1 cellular context compared by ENCODE assay signal in the genomic region with DNA sequence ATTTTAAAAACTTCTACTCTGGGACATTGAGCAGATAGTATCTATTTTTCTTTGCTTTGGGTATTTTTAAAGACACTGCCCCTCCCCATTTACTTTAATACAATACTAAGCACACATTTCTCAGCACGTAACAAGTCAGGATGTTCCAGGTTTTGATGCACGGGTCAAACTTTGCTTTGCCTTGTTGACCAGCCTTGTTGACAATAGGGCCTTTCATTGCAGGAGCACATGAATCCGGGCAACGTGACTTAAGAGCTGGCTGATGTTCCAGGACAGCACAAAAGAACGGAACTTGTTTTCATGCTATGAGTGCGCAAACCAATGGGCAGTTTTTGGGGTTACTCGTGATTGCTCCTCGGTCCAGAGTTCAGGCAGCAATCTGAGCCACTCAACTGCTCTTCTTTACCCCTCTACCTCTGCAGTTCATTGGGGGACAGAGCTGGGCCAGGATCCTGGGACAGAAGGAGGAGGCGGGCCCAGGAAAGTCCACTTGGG.
TF ChIP-seq lines count a peak whose summit lies in the region.

No MANE protein-coding gene starts in this region.

TF ChIP-seq in HepG2, 621 proteins besides CTCF, POLR2A, EP300 and RAD21 (continued from another document and continues in another):
- TF ChIP-seq, protein P1, sequence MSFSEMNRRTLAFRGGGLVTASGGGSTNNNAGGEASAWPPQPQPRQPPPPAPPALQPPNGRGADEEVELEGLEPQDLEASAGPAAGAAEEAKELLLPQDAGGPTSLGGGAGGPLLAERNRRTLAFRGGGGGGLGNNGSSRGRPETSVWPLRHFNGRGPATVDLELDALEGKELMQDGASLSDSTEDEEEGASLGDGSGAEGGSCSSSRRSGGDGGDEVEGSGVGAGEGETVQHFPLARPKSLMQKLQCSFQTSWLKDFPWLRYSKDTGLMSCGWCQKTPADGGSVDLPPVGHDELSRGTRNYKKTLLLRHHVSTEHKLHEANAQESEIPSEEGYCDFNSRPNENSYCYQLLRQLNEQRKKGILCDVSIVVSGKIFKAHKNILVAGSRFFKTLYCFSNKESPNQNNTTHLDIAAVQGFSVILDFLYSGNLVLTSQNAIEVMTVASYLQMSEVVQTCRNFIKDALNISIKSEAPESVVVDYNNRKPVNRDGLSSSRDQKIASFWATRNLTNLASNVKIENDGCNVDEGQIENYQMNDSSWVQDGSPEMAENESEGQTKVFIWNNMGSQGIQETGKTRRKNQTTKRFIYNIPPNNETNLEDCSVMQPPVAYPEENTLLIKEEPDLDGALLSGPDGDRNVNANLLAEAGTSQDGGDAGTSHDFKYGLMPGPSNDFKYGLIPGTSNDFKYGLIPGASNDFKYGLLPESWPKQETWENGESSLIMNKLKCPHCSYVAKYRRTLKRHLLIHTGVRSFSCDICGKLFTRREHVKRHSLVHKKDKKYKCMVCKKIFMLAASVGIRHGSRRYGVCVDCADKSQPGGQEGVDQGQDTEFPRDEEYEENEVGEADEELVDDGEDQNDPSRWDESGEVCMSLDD (CRISPR knock-in tag; IDR thresholded peaks at IDR 0.05; ENCODE audit: borderline replicate concordance) = peak; percentile 98
- TF ChIP-seq KAT2B (IDR thresholded peaks at IDR 0.05; ENCODE audit: borderline replicate concordance, low read depth, low read length) (no peak), SOX6 (IDR thresholded peaks at IDR 0.05) (no peak), SOX6 (CRISPR knock-in tag; IDR thresholded peaks at IDR 0.05) (peak; percentile 100), CBX1 (IDR thresholded peaks at IDR 0.05; ENCODE audit: low read depth) (peak; percentile 22), PPARG (CRISPR knock-in tag; conservative IDR thresholded peaks at IDR 0.05) (peak; percentile 81), ZFP90 (CRISPR knock-in tag; IDR thresholded peaks at IDR 0.05; ENCODE audit: borderline replicate concordance) (no peak), MXD4 (CRISPR knock-in tag; IDR thresholded peaks at IDR 0.05) (peak; percentile 92), KDM3A (CRISPR knock-in tag; IDR thresholded peaks at IDR 0.05; ENCODE audit: low read depth) (peak; percentile 73; the same call in 1 of the 2 replicates), ZNF577 (CRISPR knock-in tag; IDR thresholded peaks at IDR 0.05; ENCODE audit: borderline replicate concordance, low read depth) (no peak), TFAP4 (IDR thresholded peaks at IDR 0.05; ENCODE audit: borderline replicate concordance, low read depth) (peak; percentile 76; the same call in 1 of the 2 replicates), ZNF253 (CRISPR knock-in tag; IDR thresholded peaks at IDR 0.05; ENCODE audit: borderline replicate concordance) (no peak), PITX1 (CRISPR knock-in tag; IDR thresholded peaks at IDR 0.05) (peak; percentile 97), REL (CRISPR knock-in tag; conservative IDR thresholded peaks at IDR 0.05) (no peak), ZBTB8A (CRISPR knock-in tag; IDR thresholded peaks at IDR 0.05; ENCODE audit: borderline replicate concordance, low read depth) (peak; percentile 43; the same call in 1 of the 2 replicates), ZNF547 (CRISPR knock-in tag; IDR thresholded peaks at IDR 0.05) (peak; percentile 83), SP5 (CRISPR knock-in tag; IDR thresholded peaks at IDR 0.05; ENCODE audit: borderline replicate concordance, low read depth) (peak; percentile 98), NCOA2 (CRISPR knock-in tag; IDR thresholded peaks at IDR 0.05) (peak; percentile 96), FOSL1 (CRISPR knock-in tag; IDR thresholded peaks at IDR 0.05; ENCODE audit: borderline replicate concordance) (no peak), NKX3-1 (CRISPR knock-in tag; IDR thresholded peaks at IDR 0.05) (peak; percentile 74; the same call in 1 of the 2 replicates), HNF1B (CRISPR knock-in tag; IDR thresholded peaks at IDR 0.05) (peak; percentile 97), SIX4 (CRISPR knock-in tag; IDR thresholded peaks at IDR 0.05) (peak; percentile 91), SRSF9 (IDR thresholded peaks at IDR 0.05; ENCODE audit: borderline replicate concordance, insufficient read depth, low read depth, low read length, poor library complexity, severe bottlenecking) (no peak), YEATS4 (CRISPR knock-in tag; IDR thresholded peaks at IDR 0.05; ENCODE audit: borderline replicate concordance) (peak; percentile 75; the same call in 1 of the 2 replicates), RBAK (CRISPR knock-in tag; IDR thresholded peaks at IDR 0.05) (peak; percentile 68), ZNF296 (CRISPR knock-in tag; conservative IDR thresholded peaks at IDR 0.05) (no peak), HDAC1 (CRISPR knock-in tag; IDR thresholded peaks at IDR 0.05) (peak; percentile 96), ATF6 (CRISPR knock-in tag; conservative IDR thresholded peaks at IDR 0.05) (no peak), SSRP1 (CRISPR knock-in tag; IDR thresholded peaks at IDR 0.05) (peak; percentile 22; the same call in 1 of the 2 replicates), ONECUT2 (CRISPR knock-in tag; IDR thresholded peaks at IDR 0.05) (peak; percentile 24; the same call in 1 of the 2 replicates), ARNT (IDR thresholded peaks at IDR 0.05) (no peak), ZKSCAN5 (CRISPR knock-in tag; IDR thresholded peaks at IDR 0.05) (no peak), GATA4 (IDR thresholded peaks at IDR 0.05; ENCODE audit: borderline replicate concordance, low read depth) (peak; percentile 97; the same call in 1 of the 2 replicates), ZNF775 (CRISPR knock-in tag; IDR thresholded peaks at IDR 0.05; ENCODE audit: borderline replicate concordance) (peak; percentile 20; the same call in 1 of the 2 replicates), PCBP2 (optimal IDR thresholded peaks at IDR 0.05; ENCODE audit: low read depth, low read length, poor library complexity, severe bottlenecking) (no peak), ZBTB26 (CRISPR knock-in tag; IDR thresholded peaks at IDR 0.05; ENCODE audit: borderline replicate concordance) (peak; percentile 80; the same call in 1 of the 2 replicates), ZNF614 (CRISPR knock-in tag; IDR thresholded peaks at IDR 0.05; ENCODE audit: borderline replicate concordance) (peak; percentile 98)
- TF ChIP-seq, protein P2, sequence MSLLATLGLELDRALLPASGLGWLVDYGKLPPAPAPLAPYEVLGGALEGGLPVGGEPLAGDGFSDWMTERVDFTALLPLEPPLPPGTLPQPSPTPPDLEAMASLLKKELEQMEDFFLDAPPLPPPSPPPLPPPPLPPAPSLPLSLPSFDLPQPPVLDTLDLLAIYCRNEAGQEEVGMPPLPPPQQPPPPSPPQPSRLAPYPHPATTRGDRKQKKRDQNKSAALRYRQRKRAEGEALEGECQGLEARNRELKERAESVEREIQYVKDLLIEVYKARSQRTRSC (CRISPR knock-in tag; IDR thresholded peaks at IDR 0.05; ENCODE audit: low read depth) = peak; percentile 89; the same call in 1 of the 2 replicates
- TF ChIP-seq, protein P3, sequence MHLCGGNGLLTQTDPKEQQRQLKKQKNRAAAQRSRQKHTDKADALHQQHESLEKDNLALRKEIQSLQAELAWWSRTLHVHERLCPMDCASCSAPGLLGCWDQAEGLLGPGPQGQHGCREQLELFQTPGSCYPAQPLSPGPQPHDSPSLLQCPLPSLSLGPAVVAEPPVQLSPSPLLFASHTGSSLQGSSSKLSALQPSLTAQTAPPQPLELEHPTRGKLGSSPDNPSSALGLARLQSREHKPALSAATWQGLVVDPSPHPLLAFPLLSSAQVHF (CRISPR knock-in tag; IDR thresholded peaks at IDR 0.05) = no peak
- TF ChIP-seq, protein P4, sequence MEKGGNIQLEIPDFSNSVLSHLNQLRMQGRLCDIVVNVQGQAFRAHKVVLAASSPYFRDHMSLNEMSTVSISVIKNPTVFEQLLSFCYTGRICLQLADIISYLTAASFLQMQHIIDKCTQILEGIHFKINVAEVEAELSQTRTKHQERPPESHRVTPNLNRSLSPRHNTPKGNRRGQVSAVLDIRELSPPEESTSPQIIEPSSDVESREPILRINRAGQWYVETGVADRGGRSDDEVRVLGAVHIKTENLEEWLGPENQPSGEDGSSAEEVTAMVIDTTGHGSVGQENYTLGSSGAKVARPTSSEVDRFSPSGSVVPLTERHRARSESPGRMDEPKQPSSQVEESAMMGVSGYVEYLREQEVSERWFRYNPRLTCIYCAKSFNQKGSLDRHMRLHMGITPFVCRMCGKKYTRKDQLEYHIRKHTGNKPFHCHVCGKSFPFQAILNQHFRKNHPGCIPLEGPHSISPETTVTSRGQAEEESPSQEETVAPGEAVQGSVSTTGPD (CRISPR knock-in tag; IDR thresholded peaks at IDR 0.05) = no peak
- TF ChIP-seq, protein P5, sequence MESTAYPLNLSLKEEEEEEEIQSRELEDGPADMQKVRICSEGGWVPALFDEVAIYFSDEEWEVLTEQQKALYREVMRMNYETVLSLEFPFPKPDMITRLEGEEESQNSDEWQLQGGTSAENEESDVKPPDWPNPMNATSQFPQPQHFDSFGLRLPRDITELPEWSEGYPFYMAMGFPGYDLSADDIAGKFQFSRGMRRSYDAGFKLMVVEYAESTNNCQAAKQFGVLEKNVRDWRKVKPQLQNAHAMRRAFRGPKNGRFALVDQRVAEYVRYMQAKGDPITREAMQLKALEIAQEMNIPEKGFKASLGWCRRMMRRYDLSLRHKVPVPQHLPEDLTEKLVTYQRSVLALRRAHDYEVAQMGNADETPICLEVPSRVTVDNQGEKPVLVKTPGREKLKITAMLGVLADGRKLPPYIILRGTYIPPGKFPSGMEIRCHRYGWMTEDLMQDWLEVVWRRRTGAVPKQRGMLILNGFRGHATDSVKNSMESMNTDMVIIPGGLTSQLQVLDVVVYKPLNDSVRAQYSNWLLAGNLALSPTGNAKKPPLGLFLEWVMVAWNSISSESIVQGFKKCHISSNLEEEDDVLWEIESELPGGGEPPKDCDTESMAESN (CRISPR knock-in tag; conservative IDR thresholded peaks at IDR 0.05) = 0 out of 2 replicates have a peak, but pooled peaks have one; percentile 23
- TF ChIP-seq, protein P6, sequence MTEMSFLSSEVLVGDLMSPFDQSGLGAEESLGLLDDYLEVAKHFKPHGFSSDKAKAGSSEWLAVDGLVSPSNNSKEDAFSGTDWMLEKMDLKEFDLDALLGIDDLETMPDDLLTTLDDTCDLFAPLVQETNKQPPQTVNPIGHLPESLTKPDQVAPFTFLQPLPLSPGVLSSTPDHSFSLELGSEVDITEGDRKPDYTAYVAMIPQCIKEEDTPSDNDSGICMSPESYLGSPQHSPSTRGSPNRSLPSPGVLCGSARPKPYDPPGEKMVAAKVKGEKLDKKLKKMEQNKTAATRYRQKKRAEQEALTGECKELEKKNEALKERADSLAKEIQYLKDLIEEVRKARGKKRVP (CRISPR knock-in tag; IDR thresholded peaks at IDR 0.05) = peak in 1 of 2 experiments; percentile 77; a peak in 2 of 4 replicates
- TF ChIP-seq, protein P7, sequence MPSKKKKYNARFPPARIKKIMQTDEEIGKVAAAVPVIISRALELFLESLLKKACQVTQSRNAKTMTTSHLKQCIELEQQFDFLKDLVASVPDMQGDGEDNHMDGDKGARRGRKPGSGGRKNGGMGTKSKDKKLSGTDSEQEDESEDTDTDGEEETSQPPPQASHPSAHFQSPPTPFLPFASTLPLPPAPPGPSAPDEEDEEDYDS (CRISPR knock-in tag; IDR thresholded peaks at IDR 0.05) = peak; percentile 76
- TF ChIP-seq, protein P8, sequence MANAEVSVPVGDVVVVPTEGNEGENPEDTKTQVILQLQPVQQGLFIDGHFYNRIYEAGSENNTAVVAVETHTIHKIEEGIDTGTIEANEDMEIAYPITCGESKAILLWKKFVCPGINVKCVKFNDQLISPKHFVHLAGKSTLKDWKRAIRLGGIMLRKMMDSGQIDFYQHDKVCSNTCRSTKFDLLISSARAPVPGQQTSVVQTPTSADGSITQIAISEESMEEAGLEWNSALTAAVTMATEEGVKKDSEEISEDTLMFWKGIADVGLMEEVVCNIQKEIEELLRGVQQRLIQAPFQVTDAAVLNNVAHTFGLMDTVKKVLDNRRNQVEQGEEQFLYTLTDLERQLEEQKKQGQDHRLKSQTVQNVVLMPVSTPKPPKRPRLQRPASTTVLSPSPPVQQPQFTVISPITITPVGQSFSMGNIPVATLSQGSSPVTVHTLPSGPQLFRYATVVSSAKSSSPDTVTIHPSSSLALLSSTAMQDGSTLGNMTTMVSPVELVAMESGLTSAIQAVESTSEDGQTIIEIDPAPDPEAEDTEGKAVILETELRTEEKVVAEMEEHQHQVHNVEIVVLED (CRISPR knock-in tag; IDR thresholded peaks at IDR 0.05; ENCODE audit: borderline replicate concordance) = peak; percentile 58; the same call in 1 of the 2 replicates
